In genomic region chr12:104748356-104748755, GRCh38 we compare ENCODE assay signal across 20 cellular contexts.
DNase-seq lines count a peak whose midpoint lies in the region; ATAC-seq and TF ChIP-seq lines count a peak whose summit lies in the region.
"Had no signal": no experiment of that assay in that cellular context is flagged by ENCODE, and none has a peak within 500 bp of the region (broad histone marks: within the 10 kb centered on the region; RNA-seq: fewer than 3 reads in every experiment).

No MANE protein-coding gene starts in this region.

- peak overlapping the region; percentile 30 for H3K4me3 Mint-ChIP-seq in T-helper 1 cell treated with Interleukin-12 subunit alpha and Interleukin-12 subunit beta and Interleukin-4 antibody, amounts not matched to agents 30 μg/mL and 1 μg/mL, for 36 hours
- H3K4me3 Mint-ChIP-seq in CD4-positive, CD25-positive, alpha-beta regulatory T cell, result peak overlapping the region in 2 of 4 donors; percentile 23 to 69
- peak overlapping the region; percentile 49 for H3K4me3 Mint-ChIP-seq in activated CD8-positive, alpha-beta T cell treated with anti-CD3 and anti-CD28 coated beads for 36 hours

- no peak for ATAC-seq in CD4-positive, CD25-positive, alpha-beta regulatory T cell (ENCODE audit: low read depth in 2 of 2)
- ATAC-seq in activated CD8-positive, alpha-beta T cell treated with anti-CD3 and anti-CD28 coated beads for 36 hours, result peak; percentile 8
- ATAC-seq in omental fat pad (ENCODE audit: low FRiP score), result no peak
- ATAC-seq in GM21367 (IDR thresholded peaks at IDR 0.05; ENCODE audit: unreplicated experiment), result no peak

- no peaks in the 10 kb centered on the region for H3K9me3 Mint-ChIP-seq in T-helper 1 cell treated with Interleukin-12 subunit alpha and Interleukin-12 subunit beta and Interleukin-4 antibody, amounts not matched to agents 30 μg/mL and 1 μg/mL, for 36 hours
- no peaks in the 10 kb centered on the region for H3K9me3 Mint-ChIP-seq in CD4-positive, CD25-positive, alpha-beta regulatory T cell
- H3K9me3 Mint-ChIP-seq in activated CD8-positive, alpha-beta T cell treated with anti-CD3 and anti-CD28 coated beads for 36 hours, result no peaks in the 10 kb centered on the region

- H3K36me3 Mint-ChIP-seq in T-helper 1 cell treated with Interleukin-12 subunit alpha and Interleukin-12 subunit beta and Interleukin-4 antibody, amounts not matched to agents 30 μg/mL and 1 μg/mL, for 36 hours (ENCODE audit: low read depth), result peaks cover 21% of the 10 kb centered on the region
- H3K36me3 Mint-ChIP-seq in CD4-positive, CD25-positive, alpha-beta regulatory T cell, result peaks cover 7% of the 10 kb centered on the region
- no peaks in the 10 kb centered on the region for H3K36me3 Mint-ChIP-seq in activated CD8-positive, alpha-beta T cell treated with anti-CD3 and anti-CD28 coated beads for 36 hours (ENCODE audit: low read depth)

- peaks cover 42% of the 10 kb centered on the region for H3K4me1 ChIP-seq in CD4-positive, CD25-positive, alpha-beta regulatory T cell (ENCODE audit: control insufficient read depth, insufficient read depth, low read length, poor library complexity, severe bottlenecking)
- peaks cover 3% of the 10 kb centered on the region for H3K4me1 ChIP-seq in rectal smooth muscle tissue (ENCODE audit: control insufficient read depth, insufficient read depth, low read length)

- CTCF ChIA-PET in activated CD8-positive, alpha-beta T cell treated with anti-CD3 and anti-CD28 coated beads for 36 hours (lab: Charles Lee), result interaction anchor here (1.0 to 3.0 kb wide), 3 partner anchors 12 to 366 kb away, joined by 3 to 9 read pairs (median 3); no protein-coding TSS in a partner anchor

- intact Hi-C loops in activated CD8-positive, alpha-beta T cell treated with anti-CD3 and anti-CD28 coated beads for 36 hours (cut with micrococcal nuclease), result no loop called here

- no peak for TF ChIP-seq CTCF in activated CD8-positive, alpha-beta T cell treated with anti-CD3 and anti-CD28 coated beads for 36 hours (IDR thresholded peaks at IDR 0.05)
- TF ChIP-seq CTCF in omental fat pad (IDR thresholded peaks at IDR 0.05), result no peak

- H3K27me3 ChIP-seq in CD4-positive, CD25-positive, alpha-beta regulatory T cell (ENCODE audit: control insufficient read depth, insufficient read depth, low read length), result no peaks in the 10 kb centered on the region
- H3K27me3 ChIP-seq in rectal smooth muscle tissue (ENCODE audit: control insufficient read depth, insufficient read depth, low read length), result no peaks in the 10 kb centered on the region
- H3K27me3 ChIP-seq: ovary, Peyer's patch, tibial nerve had no signal

- H3K27ac Mint-ChIP-seq in T-helper 1 cell treated with Interleukin-12 subunit alpha and Interleukin-12 subunit beta and Interleukin-4 antibody, amounts not matched to agents 30 μg/mL and 1 μg/mL, for 36 hours, result peak overlapping the region; percentile 74
- H3K27ac Mint-ChIP-seq in CD4-positive, CD25-positive, alpha-beta regulatory T cell, result peak overlapping the region in 2 of 3 donors; percentile 81 to 84
- H3K27ac Mint-ChIP-seq in activated CD8-positive, alpha-beta T cell treated with anti-CD3 and anti-CD28 coated beads for 36 hours, result peak overlapping the region; percentile 29

- no peak overlapping the region for H3K9ac ChIP-seq in rectal smooth muscle tissue (ENCODE audit: low read length)

- POLR2A ChIA-PET in activated CD8-positive, alpha-beta T cell treated with anti-CD3 and anti-CD28 coated beads for 36 hours (lab: Charles Lee), result no interaction called here

- H3K4me3 ChIP-seq in CD4-positive, CD25-positive, alpha-beta regulatory T cell (ENCODE audit: low read depth, low read length), result no peak overlapping the region
- H3K4me3 ChIP-seq in rectal smooth muscle tissue (ENCODE audit: low read length), result no peak overlapping the region
- H3K4me3 ChIP-seq: ovary, Peyer's patch, tibial nerve had no signal

- peaks cover 65% of the 10 kb centered on the region for H3K4me1 Mint-ChIP-seq in T-helper 1 cell treated with Interleukin-12 subunit alpha and Interleukin-12 subunit beta and Interleukin-4 antibody, amounts not matched to agents 30 μg/mL and 1 μg/mL, for 36 hours (ENCODE audit: low read depth)
- peaks cover 60 to 80% (median 70%) of the 10 kb centered on the region in 4 donors for H3K4me1 Mint-ChIP-seq in CD4-positive, CD25-positive, alpha-beta regulatory T cell
- H3K4me1 Mint-ChIP-seq in activated CD8-positive, alpha-beta T cell treated with anti-CD3 and anti-CD28 coated beads for 36 hours (ENCODE audit: low read depth), result peaks cover 44% of the 10 kb centered on the region

- peak overlapping the region; percentile 47 for H3K27ac ChIP-seq in CD4-positive, CD25-positive, alpha-beta regulatory T cell (ENCODE audit: insufficient read depth, low read length, poor library complexity, severe bottlenecking)
- H3K27ac ChIP-seq in rectal smooth muscle tissue (ENCODE audit: low read depth, low read length), result peak overlapping the region; percentile 33
- H3K27ac ChIP-seq: ovary, tibial nerve had no signal

- no peaks in the 10 kb centered on the region for H3K9me3 ChIP-seq in CD4-positive, CD25-positive, alpha-beta regulatory T cell (ENCODE audit: control insufficient read depth in 2 of 2, low read length in 2 of 2)
- H3K9me3 ChIP-seq: ovary, Peyer's patch, tibial nerve had no signal

- H3K36me3 ChIP-seq in CD4-positive, CD25-positive, alpha-beta regulatory T cell (ENCODE audit: control insufficient read depth, insufficient read depth, low read length), result no peaks in the 10 kb centered on the region
- no peaks in the 10 kb centered on the region for H3K36me3 ChIP-seq in rectal smooth muscle tissue (ENCODE audit: control insufficient read depth, insufficient read depth, low read length)
- H3K36me3 ChIP-seq: ovary, Peyer's patch, tibial nerve had no signal

- H3K27me3 Mint-ChIP-seq in T-helper 1 cell treated with Interleukin-12 subunit alpha and Interleukin-12 subunit beta and Interleukin-4 antibody, amounts not matched to agents 30 μg/mL and 1 μg/mL, for 36 hours (ENCODE audit: low read depth), result no peaks in the 10 kb centered on the region
- H3K27me3 Mint-ChIP-seq in CD4-positive, CD25-positive, alpha-beta regulatory T cell, result no peaks in the 10 kb centered on the region
- no peaks in the 10 kb centered on the region for H3K27me3 Mint-ChIP-seq in activated CD8-positive, alpha-beta T cell treated with anti-CD3 and anti-CD28 coated beads for 36 hours

- DNase-seq in T-helper 1 cell (no peak), DMS79 (lab: John Stamatoyannopoulos, UW) (no peak), omental fat pad (ENCODE audit: low spot score) (no peak)
- no peak for DNase-seq in CD4-positive, CD25-positive, alpha-beta regulatory T cell
- no peak for DNase-seq in activated CD8-positive, alpha-beta T cell treated with anti-CD3 and anti-CD28 coated beads for 36 hours
- DNase-seq: 8988T; activated gamma-delta T cell treated with Interleukin-2 at 50 U/mL for 16 hours; dermis blood vessel endothelial cell; H7; KG1; NCI-H1092; NCI-H2107; NCI-H526; ovary; Peyer's patch; stimulated activated CD4-positive, alpha-beta T cell treated with anti-CD3 and anti-CD28 coated beads, Interleukin-2, amount 100 ng/mL, for 48 hours had no signal

Comparison
In these comparisons a context has a peak if more than half of its experiments do, and no peak if none do; other contexts are left out.
1. H3K27ac Mint-ChIP-seq: peak in every context shown above with its lines; median percentile 82 in CD4-positive, CD25-positive, alpha-beta regulatory T cell; 74 in T-helper 1 cell treated with Interleukin-12 subunit alpha and Interleukin-12 subunit beta and Interleukin-4 antibody, amounts not matched to agents 30 μg/mL and 1 μg/mL, for 36 hours; 29 in activated CD8-positive, alpha-beta T cell treated with anti-CD3 and anti-CD28 coated beads for 36 hours.